In the genomic region with DNA sequence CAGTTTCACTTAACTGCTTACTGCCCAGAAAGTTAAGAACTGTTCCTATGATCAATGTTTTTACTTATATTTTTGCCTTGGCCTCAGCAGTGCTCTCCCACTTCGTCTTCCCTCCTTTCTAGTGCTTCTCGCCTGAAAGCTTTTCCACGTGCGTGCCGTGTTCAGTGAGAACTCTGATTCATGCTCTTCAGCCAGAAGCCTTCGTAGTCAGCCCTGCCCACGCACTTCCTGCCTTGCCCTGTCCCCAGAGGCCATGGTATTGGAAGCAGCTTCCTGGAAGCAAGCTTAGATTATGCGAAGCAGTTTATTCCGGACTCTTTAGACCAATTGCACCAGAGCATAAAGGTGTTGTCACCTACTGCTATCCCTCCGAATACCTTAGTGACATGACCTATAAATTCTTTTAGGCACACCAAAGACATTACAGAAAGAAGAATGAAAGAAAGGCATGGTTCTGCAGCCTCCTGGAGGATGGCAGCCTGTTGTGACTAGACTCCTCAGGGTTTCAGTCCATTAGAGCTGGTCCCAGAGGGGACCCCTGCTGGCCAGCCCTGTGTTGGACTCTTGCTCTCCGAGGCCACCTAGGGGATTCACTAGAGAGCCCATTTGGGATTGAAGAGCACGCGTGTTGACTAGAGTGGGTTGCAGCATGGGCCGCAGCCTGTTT, we compare ENCODE assay signal across 8 cellular contexts.
DNase-seq lines count a peak whose midpoint lies in the region; ATAC-seq and TF ChIP-seq lines count a peak whose summit lies in the region.

No MANE protein-coding gene starts in this region.

- TF ChIP-seq CTCF in GM12865 (IDR thresholded peaks at IDR 0.05; ENCODE audit: insufficient read depth, low read depth, low read length, missing control alignments) (peak; percentile 14), osteoblast (IDR thresholded peaks at IDR 0.05; ENCODE audit: extremely low read depth, low read depth, low read length) (peak; percentile 62), upper lobe of right lung (IDR thresholded peaks at IDR 0.05) (peak; percentile 20)

- DNase-seq in GM12865 (ENCODE audit: low read depth): peak; percentile 21
- DNase-seq in NCI-H460 (ENCODE audit: extremely low read depth, low read depth): peak; percentile 25
- peak; percentile 50 for DNase-seq in activated CD8-positive, alpha-beta memory T cell treated with anti-CD3 and anti-CD28 coated beads, Interleukin-2, amount 50 U/mL, for 24 hours (ENCODE audit: extremely low read depth)
- DNase-seq in fibroblast of gingiva (ENCODE audit: low read depth): peak; percentile 87
- peak; percentile 95 for DNase-seq in osteoblast (ENCODE audit: insufficient read length, low spot score, missing footprints)
- DNase-seq in upper lobe of right lung: no peak
- DNase-seq in NCI-H2029 (lab: John Stamatoyannopoulos, UW): no peak

- H3K27me3 ChIP-seq in osteoblast (ENCODE audit: insufficient read depth, low read length) (no peaks in the 10 kb centered on the region), upper lobe of right lung (no peaks in the 10 kb centered on the region)

- peak overlapping the region; percentile 19 for H2AFZ ChIP-seq in osteoblast (ENCODE audit: low read length)

- ATAC-seq in upper lobe of right lung: peak; percentile 80
- ATAC-seq in HG03521 (IDR thresholded peaks at IDR 0.05; ENCODE audit: unreplicated experiment): no peak

- H3K4me3 ChIP-seq in GM12865 (ENCODE audit: low read depth, low read length) (no peak overlapping the region), osteoblast (ENCODE audit: insufficient read depth, low read length) (no peak overlapping the region), upper lobe of right lung (no peak overlapping the region)

- H3K9me3 ChIP-seq in osteoblast (ENCODE audit: low read depth, low read length): no peaks in the 10 kb centered on the region
- H3K9me3 ChIP-seq in upper lobe of right lung: no peaks in the 10 kb centered on the region

- H3K4me1 ChIP-seq in osteoblast (ENCODE audit: insufficient read depth, low read length): peaks cover 43% of the 10 kb centered on the region
- H3K4me1 ChIP-seq in upper lobe of right lung: peaks cover 12% of the 10 kb centered on the region

- peak overlapping the region; percentile 73 for H3K4me2 ChIP-seq in osteoblast (ENCODE audit: insufficient read depth, low read length)

- intact Hi-C loops in upper lobe of right lung (cut with DNase I): no loop called here

- H3K79me2 ChIP-seq in osteoblast (ENCODE audit: insufficient read depth, low read length): peaks cover 58% of the 10 kb centered on the region

- H4K20me1 ChIP-seq in osteoblast (ENCODE audit: insufficient read depth, low read length): peaks cover 6% of the 10 kb centered on the region

- no peaks in the 10 kb centered on the region for H3K36me3 ChIP-seq in osteoblast (ENCODE audit: insufficient read depth, low read length)
- H3K36me3 ChIP-seq in upper lobe of right lung: no peaks in the 10 kb centered on the region

- H3K27ac ChIP-seq in osteoblast (ENCODE audit: low read depth, low read length) (peak overlapping the region; percentile 95), upper lobe of right lung (no peak overlapping the region)

Comparison
In these comparisons a context has a peak if more than half of its experiments do, and no peak if none do; other contexts are left out.
1. DNase-seq: peak in GM12865 (single experiment), NCI-H460 (single experiment), activated CD8-positive, alpha-beta memory T cell treated with anti-CD3 and anti-CD28 coated beads, Interleukin-2, amount 50 U/mL, for 24 hours (single experiment), fibroblast of gingiva (single experiment) and osteoblast (single experiment); none in upper lobe of right lung (single experiment) and NCI-H2029 (single experiment).
2. Peak in every context shown above with its lines, with median percentiles within 50 percentile points of each other: CTCF ChIP-seq.